ENCODE assay signal across 8 cellular contexts in genomic region chr17:67996301-67997171, GRCh38. TPM values are rescaled to one million over a fixed set of nuclear protein-coding genes. Genes with fewer than 3 reads are reported as not detected.
DNase-seq lines count a peak whose midpoint lies in the region; ATAC-seq, FAIRE-seq and TF ChIP-seq lines count a peak whose summit lies in the region.
"Not testable (repeated sequence)": the region's sequence is repeated elsewhere in the genome, so short reads cannot be mapped to it uniquely, and the experiment has no call there.

Gene C17orf58, minus strand, starts transcription at chr17:67996469. Its CDS starts 271 bp downstream, at chr17:67996198.

- intact Hi-C loops in CD8-positive, alpha-beta T cell (cut with DNase I, micrococcal nuclease); esophagus squamous epithelium (cut with DNase I); HepG2 (cut with micrococcal nuclease; ENCODE audit: unreplicated experiment): not testable (repeated sequence)

- not testable (repeated sequence) for FAIRE-seq in astrocyte (lab: Jason Lieb, UNC); HepG2 (lab: Jason Lieb, UNC)

- H3K27me3 Mint-ChIP-seq in CD8-positive, alpha-beta T cell (ENCODE audit: low read depth) = peaks cover 20% of the 10 kb centered on the region
- peaks cover 14% of the 10 kb centered on the region for H3K27me3 Mint-ChIP-seq in T-helper 17 cell
- not testable (repeated sequence) for H3K27me3 Mint-ChIP-seq in astrocyte (ENCODE audit: low read depth, unreplicated experiment)
- H3K27me3 Mint-ChIP-seq in progenitor cell of endocrine pancreas = peaks cover 13% of the 10 kb centered on the region

- not testable (repeated sequence) for TF ChIP-seq EP300 in HepG2 (IDR thresholded peaks at IDR 0.05; ENCODE audit: low read depth in 2 of 2, low read length in 2 of 2); HepG2 (CRISPR knock-in tag; IDR thresholded peaks at IDR 0.05; ENCODE audit: borderline replicate concordance)

- H2AFZ ChIP-seq in astrocyte (ENCODE audit: low read depth, low read length) (peak within 1 kb of the TSS; percentile 51), HepG2 (ENCODE audit: low read length) (peak within 1 kb of the TSS; percentile 10)

- TF ChIP-seq RAD21 in HepG2 (CRISPR knock-in tag; IDR thresholded peaks at IDR 0.05) = not testable (repeated sequence)

- in situ Hi-C loops in HepG2 (cut with HindIII; ENCODE audit: extremely low pct_ligation_motif_present, low pct_unique_long_range_greater_than_20kb) = not testable (repeated sequence)

- not testable (repeated sequence) for TF ChIP-seq POLR2A in esophagus squamous epithelium (IDR thresholded peaks at IDR 0.05); HepG2 (IDR thresholded peaks at IDR 0.05; ENCODE audit: insufficient read depth in 1 of 2, low read depth in 2 of 2, low read length in 2 of 2)

- WGBS in esophagus squamous epithelium, 2 donors = 29 to 31% methylated on average over 15 to 18 of the region's 25 CpGs
- WGBS in HepG2 (ENCODE audit: low lambda C conversion rate) = 2% methylated on average over 24 of the region's 25 CpGs

- H3K9ac ChIP-seq in HUES48 (ENCODE audit: low read depth, low read length) = not testable (repeated sequence)
- H3K9ac ChIP-seq in astrocyte (ENCODE audit: low read length) (peak within 1 kb of the TSS; percentile 73), HepG2 (ENCODE audit: insufficient read depth, low read depth, low read length) (peak within 1 kb of the TSS; percentile 15)

- H3K27ac Mint-ChIP-seq in CD8-positive, alpha-beta T cell = not testable (repeated sequence)
- H3K27ac Mint-ChIP-seq in T-helper 17 cell (peak within 1 kb of the TSS; percentile 69), astrocyte (ENCODE audit: unreplicated experiment) (peak within 1 kb of the TSS; percentile 8), progenitor cell of endocrine pancreas (peak within 1 kb of the TSS; percentile 89)

- H3K4me2 ChIP-seq in astrocyte (ENCODE audit: low read length) (peak within 1 kb of the TSS; percentile 99), HepG2 (ENCODE audit: low read depth, low read length) (peak within 1 kb of the TSS; percentile 99)

- H3K4me3 ChIP-seq in CD8-positive, alpha-beta T cell (ENCODE audit: low read depth, low read length) = peak within 1 kb of the TSS; percentile 70
- peak within 1 kb of the TSS; percentile 81 for H3K4me3 ChIP-seq in HUES48 (ENCODE audit: low read depth, low read length)
- peak within 1 kb of the TSS; percentile 71 for H3K4me3 ChIP-seq in astrocyte (ENCODE audit: insufficient read depth, low read depth, low read length)
- peak within 1 kb of the TSS; percentile 42 to 78 (median 71) for H3K4me3 ChIP-seq in esophagus squamous epithelium
- peak within 1 kb of the TSS; percentile 60 to 78 (median 72) for H3K4me3 ChIP-seq in HepG2 (replicated peaks in 1 of 3; ENCODE audit: insufficient read depth in 1 of 3, low read depth in 2 of 3, low read length in 3 of 3)
- peak within 1 kb of the TSS; percentile 94 for H3K4me3 ChIP-seq in thoracic aorta

- POLR2A ChIA-PET in CD8-positive, alpha-beta T cell (lab: Charles Lee) = interaction anchor here (0.6 to 1.8 kb wide), 3 partner anchors 23 to 619 kb away, joined by 3 to 6 read pairs (median 3); partner anchors contain the start of genes AMZ2 and PITPNC1
- POLR2A ChIA-PET in HepG2 (lab: Yijun Ruan, JAX) = interaction anchor here (1.1 to 1.8 kb wide), 4 partner anchors 15 to 40 kb away, joined by 3 to 6 read pairs (median 4); no protein-coding TSS in a partner anchor

- not testable (repeated sequence) for ATAC-seq in CD8-positive, alpha-beta T cell; T-helper 17 cell; thoracic aorta (ENCODE audit: insufficient number of reproducible peaks, low FRiP score, low read depth)
- peak; percentile 19 for ATAC-seq in HepG2

- peaks cover 28% of the 10 kb centered on the region for H3K4me1 ChIP-seq in CD8-positive, alpha-beta T cell (ENCODE audit: insufficient read depth, low read length)
- H3K4me1 ChIP-seq in HUES48 (ENCODE audit: control insufficient read depth, insufficient read depth, low read length) (peaks cover 12% of the 10 kb centered on the region), astrocyte (ENCODE audit: insufficient read depth, low read length) (peaks cover 23% of the 10 kb centered on the region), esophagus squamous epithelium (peaks cover 12 to 43% (median 21%) of the 10 kb centered on the region in 3 donors), HepG2 (ENCODE audit: insufficient read depth, low read length) (peaks cover 36% of the 10 kb centered on the region), thoracic aorta (ENCODE audit: control insufficient read depth in 1 of 2, low read depth in 2 of 2) (peaks cover 13 to 25% of the 10 kb centered on the region in 2 donors)

- not testable (repeated sequence) for H3K36me3 ChIP-seq in CD8-positive, alpha-beta T cell (ENCODE audit: insufficient read depth, low read length); HUES48 (ENCODE audit: control insufficient read depth, insufficient read depth, low read length); astrocyte (ENCODE audit: insufficient read depth, low read length); esophagus squamous epithelium; HepG2 (replicated peaks in 1 of 2; ENCODE audit: control insufficient read depth in 1 of 2, insufficient read depth in 2 of 2, low read length in 2 of 2); thoracic aorta

- not testable (repeated sequence) for H4K20me1 ChIP-seq in astrocyte (ENCODE audit: insufficient read depth, low read length); HepG2 (ENCODE audit: insufficient read depth, low read length)

- H3K4me1 Mint-ChIP-seq in CD8-positive, alpha-beta T cell (ENCODE audit: low read depth) = peaks cover 32% of the 10 kb centered on the region
- H3K4me1 Mint-ChIP-seq in T-helper 17 cell = peaks cover 29% of the 10 kb centered on the region
- peaks cover 13% of the 10 kb centered on the region for H3K4me1 Mint-ChIP-seq in astrocyte (ENCODE audit: low read depth, unreplicated experiment)
- peaks cover 15% of the 10 kb centered on the region for H3K4me1 Mint-ChIP-seq in progenitor cell of endocrine pancreas (ENCODE audit: low read depth)

- not testable (repeated sequence) for H3K9me3 Mint-ChIP-seq in CD8-positive, alpha-beta T cell; astrocyte (ENCODE audit: unreplicated experiment); progenitor cell of endocrine pancreas (ENCODE audit: low read depth)

- peak within 1 kb of the TSS; percentile 86 for H3K4me3 Mint-ChIP-seq in CD8-positive, alpha-beta T cell
- peak within 1 kb of the TSS; percentile 96 for H3K4me3 Mint-ChIP-seq in T-helper 17 cell
- peak within 1 kb of the TSS; percentile 89 for H3K4me3 Mint-ChIP-seq in astrocyte (ENCODE audit: unreplicated experiment)
- H3K4me3 Mint-ChIP-seq in progenitor cell of endocrine pancreas (ENCODE audit: low read depth) = peak within 1 kb of the TSS; percentile 76

- CTCF ChIA-PET in CD8-positive, alpha-beta T cell (lab: Charles Lee) = interaction anchor here (0.7 to 1.4 kb wide), 2 partner anchors 23 kb away, joined by 3 to 4 read pairs; no protein-coding TSS in a partner anchor
- CTCF ChIA-PET in HepG2 (lab: Yijun Ruan, JAX; ENCODE audit: low intra/inter-chr PET ratio, low total read pairs) = not testable (repeated sequence)

- not testable (repeated sequence) for H3K36me3 Mint-ChIP-seq in CD8-positive, alpha-beta T cell; T-helper 17 cell (ENCODE audit: low read depth); astrocyte (ENCODE audit: low read depth, unreplicated experiment); progenitor cell of endocrine pancreas (ENCODE audit: insufficient read depth)

- BruUV-seq in HepG2 (replicated peaks; lab: Mats Ljungman, UMichigan) = not testable (repeated sequence)

- H3K79me2 ChIP-seq in astrocyte (ENCODE audit: insufficient read depth, low read length); HepG2 (ENCODE audit: insufficient read depth, low read length): not testable (repeated sequence)

- H3K27me3 ChIP-seq in CD8-positive, alpha-beta T cell (ENCODE audit: insufficient read depth, low read length); astrocyte (ENCODE audit: insufficient read depth, low read length); esophagus squamous epithelium; HepG2 (ENCODE audit: control insufficient read depth in 1 of 2, insufficient read depth in 2 of 2, low read length in 2 of 2); thoracic aorta (replicated peaks; ENCODE audit: insufficient read depth): not testable (repeated sequence)
- peaks cover 27% of the 10 kb centered on the region for H3K27me3 ChIP-seq in HUES48 (ENCODE audit: control insufficient read depth, insufficient read depth, low read length)

- H3K9me3 ChIP-seq in CD8-positive, alpha-beta T cell (ENCODE audit: low read length); HUES48 (ENCODE audit: control insufficient read depth, insufficient read depth, low read length); T-helper 17 cell (ENCODE audit: control insufficient read depth, low read length, poor library complexity, severe bottlenecking); astrocyte (ENCODE audit: insufficient read depth, low read depth, low read length); esophagus squamous epithelium; HepG2 (ENCODE audit: low read length); thoracic aorta: not testable (repeated sequence)

- H3K27ac ChIP-seq in CD8-positive, alpha-beta T cell (ENCODE audit: low read depth, low read length); HUES48 (ENCODE audit: low read depth, low read length); astrocyte (ENCODE audit: low read depth, low read length); HepG2 (ENCODE audit: extremely low read length, insufficient read depth, low read length); thoracic aorta: not testable (repeated sequence)
- H3K27ac ChIP-seq in esophagus squamous epithelium = peak within 1 kb of the TSS; percentile 4 to 98 (median 85)

- DNase-seq in CD8-positive, alpha-beta T cell; T-helper 17 cell; astrocyte (ENCODE audit: low read depth); esophagus squamous epithelium (lab: John Stamatoyannopoulos, UW); HepG2 (ENCODE audit: low spot score); progenitor cell of endocrine pancreas (ENCODE audit: low spot score, unreplicated experiment); thoracic aorta (ENCODE audit: low spot score): not testable (repeated sequence)

- not testable (repeated sequence) for TF ChIP-seq CTCF in CD8-positive, alpha-beta T cell (IDR thresholded peaks at IDR 0.05); astrocyte (IDR thresholded peaks at IDR 0.05; ENCODE audit: insufficient read depth, low read depth, low read length); esophagus squamous epithelium (IDR thresholded peaks at IDR 0.05); HepG2 (CRISPR knock-in tag; IDR thresholded peaks at IDR 0.05); progenitor cell of endocrine pancreas (IDR thresholded peaks at IDR 0.05; ENCODE audit: unreplicated experiment); thoracic aorta (IDR thresholded peaks at IDR 0.05)

RNA-seq across cellular contexts. Expression of gene C17orf58, which starts in this region (rescaled TPM):
- total RNA-seq in CD8-positive, alpha-beta T cell = under 1 TPM; 0.19 to 0.30 TPM
- total RNA-seq in T-helper 17 cell (under 1 TPM; 0.37 to 0.55 TPM), astrocyte (8.5 and 9.2 TPM in 2 replicates), esophagus squamous epithelium (10 to 100 TPM in 1 of 4 donors, 1 to 10 TPM in 3; 6.4 to 10.7 (median 7.2) TPM), HepG2 (2016; rRNA removed; fragmentation: Illumina TruSeq; extraction: Trizol) (15.6 and 15.8 TPM in 2 replicates), progenitor cell of endocrine pancreas (10.9 and 12.9 TPM in 2 replicates), thoracic aorta (1 to 10 TPM; 7.3 to 7.5 TPM)
- 12.9 and 19.3 TPM in 2 replicates for total RNA-seq in HepG2 (2016; cell fraction: cytosol; rRNA removed; fragmentation: Illumina TruSeq; extraction: Trizol; ENCODE audit: low read depth)
- total RNA-seq in HepG2 (2016; cell fraction: insoluble cytoplasmic fraction; rRNA removed; fragmentation: Illumina TruSeq; extraction: Trizol) = 16.5 and 17.3 TPM in 2 replicates
- total RNA-seq in HepG2 (2016; cell fraction: membrane; rRNA removed; fragmentation: Illumina TruSeq; extraction: Trizol) = 26.7 and 28.4 TPM in 2 replicates
- 7.5 and 8.2 TPM in 2 replicates for total RNA-seq in HepG2 (2016; cell fraction: nucleus; rRNA removed; fragmentation: Illumina TruSeq; extraction: Trizol)
- 14.7 and 15.8 TPM in 2 replicates for polyA plus RNA-seq in HepG2 (2011; rRNA removed)
- polyA plus RNA-seq in HepG2 (2011; cell fraction: cytosol; rRNA removed) = 13.6 and 14.2 TPM in 2 replicates
- polyA plus RNA-seq in HepG2 (2011; cell fraction: nucleus; rRNA removed) = 5.0 and 6.4 TPM in 2 replicates
- 8.2 and 10.9 TPM in 2 replicates for polyA plus RNA-seq in HepG2 (2012)
- polyA plus RNA-seq in HepG2 (2016; cell fraction: cytosol; fragmentation: Illumina TruSeq; extraction: Trizol; ENCODE audit: low read depth) = 17.7 and 20.4 TPM in 2 replicates
- 19.2 and 21.6 TPM in 2 replicates for polyA plus RNA-seq in HepG2 (2016; cell fraction: insoluble cytoplasmic fraction; fragmentation: Illumina TruSeq; extraction: Trizol; ENCODE audit: low read depth)
- 26.7 and 27.3 TPM in 2 replicates for polyA plus RNA-seq in HepG2 (2016; cell fraction: membrane; fragmentation: Illumina TruSeq; extraction: Trizol; ENCODE audit: low read depth)
- polyA plus RNA-seq in HepG2 (2016; cell fraction: nucleus; fragmentation: Illumina TruSeq; extraction: Trizol; ENCODE audit: insufficient read depth, low read depth) = 17.0 and 18.8 TPM in 2 replicates
- polyA minus RNA-seq in HepG2 (2011; rRNA and poly(A)+ RNA removed; ENCODE audit: low replicate concordance) = 5.0 and 8.9 TPM in 2 replicates
- polyA minus RNA-seq in HepG2 (2011; cell fraction: cytosol; rRNA and poly(A)+ RNA removed) = 4.3 and 6.3 TPM in 2 replicates
- 2.2 and 3.0 TPM in 2 replicates for polyA minus RNA-seq in HepG2 (2011; cell fraction: nucleus; rRNA and poly(A)+ RNA removed)
